ENCODE assay signal across 1 cellular context in the genomic region with DNA sequence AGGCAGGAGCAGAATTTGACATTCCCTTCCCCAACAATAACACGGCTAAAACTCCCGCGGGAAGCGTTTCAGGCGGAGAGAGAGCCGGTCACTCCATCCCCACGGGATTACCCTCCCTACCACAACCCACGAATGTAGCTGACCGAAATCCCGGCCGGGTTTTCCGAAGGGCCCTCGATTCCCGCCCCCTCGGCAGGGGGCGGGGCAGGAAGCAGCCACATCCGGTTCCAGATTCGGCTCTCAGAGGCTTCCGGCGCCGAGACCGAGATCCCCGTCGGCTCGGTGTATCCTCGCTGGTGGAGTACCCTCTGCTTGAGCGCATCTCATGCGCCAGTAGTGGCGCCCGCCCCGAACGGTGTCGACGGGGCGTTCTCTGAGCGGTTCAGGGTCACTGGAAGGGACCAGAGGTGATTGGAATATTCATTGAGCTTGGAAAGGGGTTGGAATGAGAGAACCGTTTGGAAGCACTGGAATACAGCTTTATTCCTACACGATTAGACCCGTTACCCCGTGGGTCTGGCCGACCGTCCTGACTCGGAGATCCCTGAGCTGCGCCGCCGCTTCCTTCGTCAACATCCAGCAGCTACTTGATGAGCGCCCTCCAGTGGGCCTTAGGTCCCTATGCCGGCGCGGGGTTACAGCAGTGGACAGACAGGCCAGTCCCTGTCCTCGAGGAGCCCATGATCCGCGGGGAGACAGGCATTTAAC.
TF ChIP-seq lines count a peak whose summit lies in the region.

No MANE protein-coding gene starts in this region.

TF ChIP-seq in HepG2, 621 proteins besides CTCF, POLR2A, EP300 and RAD21 (continued from another document and continues in another):
- TF ChIP-seq, protein P1, sequence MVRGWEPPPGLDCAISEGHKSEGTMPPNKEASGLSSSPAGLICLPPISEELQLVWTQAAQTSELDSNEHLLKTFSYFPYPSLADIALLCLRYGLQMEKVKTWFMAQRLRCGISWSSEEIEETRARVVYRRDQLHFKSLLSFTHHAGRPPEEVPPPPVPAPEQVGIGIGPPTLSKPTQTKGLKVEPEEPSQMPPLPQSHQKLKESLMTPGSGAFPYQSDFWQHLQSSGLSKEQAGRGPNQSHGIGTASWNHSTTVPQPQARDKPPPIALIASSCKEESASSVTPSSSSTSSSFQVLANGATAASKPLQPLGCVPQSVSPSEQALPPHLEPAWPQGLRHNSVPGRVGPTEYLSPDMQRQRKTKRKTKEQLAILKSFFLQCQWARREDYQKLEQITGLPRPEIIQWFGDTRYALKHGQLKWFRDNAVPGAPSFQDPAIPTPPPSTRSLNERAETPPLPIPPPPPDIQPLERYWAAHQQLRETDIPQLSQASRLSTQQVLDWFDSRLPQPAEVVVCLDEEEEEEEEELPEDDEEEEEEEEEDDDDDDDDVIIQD (CRISPR knock-in tag; IDR thresholded peaks at IDR 0.05; ENCODE audit: low read depth), result peak; percentile 28; the same call in 1 of the 2 replicates
- 0 out of 2 replicates have a peak, but pooled peaks have one; percentile 8 for TF ChIP-seq ZFYVE20 (CRISPR knock-in tag; IDR thresholded peaks at IDR 0.05; ENCODE audit: borderline replicate concordance, low read depth)
- TF ChIP-seq ZNF136 (CRISPR knock-in tag; IDR thresholded peaks at IDR 0.05; ENCODE audit: low read depth), result peak; percentile 80; the same call in 1 of the 2 replicates
- TF ChIP-seq CCDC6 (CRISPR knock-in tag; IDR thresholded peaks at IDR 0.05), result peak; percentile 75
- no peak for TF ChIP-seq ZNF773 (CRISPR knock-in tag; IDR thresholded peaks at IDR 0.05; ENCODE audit: borderline replicate concordance)
- TF ChIP-seq ZNF605 (CRISPR knock-in tag; IDR thresholded peaks at IDR 0.05), result peak; percentile 95
- peak; percentile 16 for TF ChIP-seq PHF5A (CRISPR knock-in tag; IDR thresholded peaks at IDR 0.05; ENCODE audit: low read depth, unreplicated experiment)
- peak; percentile 23 to 94; a peak in 3 of 4 replicates for TF ChIP-seq KLF16 (CRISPR knock-in tag; IDR thresholded peaks at IDR 0.05)
- TF ChIP-seq HCFC1 (IDR thresholded peaks at IDR 0.05; ENCODE audit: low read depth, low read length), result peak; percentile 55; the same call in 1 of the 2 replicates
- TF ChIP-seq E2F1 (CRISPR knock-in tag; IDR thresholded peaks at IDR 0.05), result peak; percentile 91
- TF ChIP-seq TGIF2 (CRISPR knock-in tag; IDR thresholded peaks at IDR 0.05), result peak; percentile 85
- TF ChIP-seq MLLT10 (CRISPR knock-in tag; IDR thresholded peaks at IDR 0.05), result no peak
- peak; percentile 99 for TF ChIP-seq POLR2G (IDR thresholded peaks at IDR 0.05; ENCODE audit: low read depth, low read length)
- TF ChIP-seq RBM22 (optimal IDR thresholded peaks at IDR 0.05; ENCODE audit: low read length), result peak; percentile 89
- TF ChIP-seq SOX13 (IDR thresholded peaks at IDR 0.05), result peak; percentile 35; the same call in 1 of the 2 replicates
- peak in 1 of 2 experiments; percentile 14; a peak in 1 of 4 replicates for TF ChIP-seq SOX13 (CRISPR knock-in tag; conservative IDR thresholded peaks at IDR 0.05 in 1 of 2, IDR thresholded peaks at IDR 0.05 in 1 of 2)
- TF ChIP-seq, protein P2, sequence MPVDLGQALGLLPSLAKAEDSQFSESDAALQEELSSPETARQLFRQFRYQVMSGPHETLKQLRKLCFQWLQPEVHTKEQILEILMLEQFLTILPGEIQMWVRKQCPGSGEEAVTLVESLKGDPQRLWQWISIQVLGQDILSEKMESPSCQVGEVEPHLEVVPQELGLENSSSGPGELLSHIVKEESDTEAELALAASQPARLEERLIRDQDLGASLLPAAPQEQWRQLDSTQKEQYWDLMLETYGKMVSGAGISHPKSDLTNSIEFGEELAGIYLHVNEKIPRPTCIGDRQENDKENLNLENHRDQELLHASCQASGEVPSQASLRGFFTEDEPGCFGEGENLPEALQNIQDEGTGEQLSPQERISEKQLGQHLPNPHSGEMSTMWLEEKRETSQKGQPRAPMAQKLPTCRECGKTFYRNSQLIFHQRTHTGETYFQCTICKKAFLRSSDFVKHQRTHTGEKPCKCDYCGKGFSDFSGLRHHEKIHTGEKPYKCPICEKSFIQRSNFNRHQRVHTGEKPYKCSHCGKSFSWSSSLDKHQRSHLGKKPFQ (CRISPR knock-in tag; IDR thresholded peaks at IDR 0.05; ENCODE audit: insufficient replicate concordance), result no peak
- TF ChIP-seq MBD4 (IDR thresholded peaks at IDR 0.05; ENCODE audit: borderline replicate concordance, low read length), result no peak; the same call in 1 of the 2 replicates
- TF ChIP-seq ZNF572 (CRISPR knock-in tag; IDR thresholded peaks at IDR 0.05), result no peak
- peak; percentile 27; the same call in 1 of the 2 replicates for TF ChIP-seq NFKB2 (CRISPR knock-in tag; IDR thresholded peaks at IDR 0.05; ENCODE audit: borderline replicate concordance)
- TF ChIP-seq ZNF790 (CRISPR knock-in tag; IDR thresholded peaks at IDR 0.05; ENCODE audit: borderline replicate concordance), result no peak; the same call in 1 of the 2 replicates
- TF ChIP-seq CHD2 (IDR thresholded peaks at IDR 0.05; ENCODE audit: low read depth, low read length), result no peak
- peak; percentile 77 for TF ChIP-seq HOXA3 (CRISPR knock-in tag; IDR thresholded peaks at IDR 0.05)
- no peak for TF ChIP-seq ZBTB4 (CRISPR knock-in tag; IDR thresholded peaks at IDR 0.05; ENCODE audit: borderline replicate concordance)
- no peak for TF ChIP-seq MED13 (CRISPR knock-in tag; IDR thresholded peaks at IDR 0.05)
- peak; percentile 73 for TF ChIP-seq FOXO1 (CRISPR knock-in tag; IDR thresholded peaks at IDR 0.05)
- no peak for TF ChIP-seq JDP2 (CRISPR knock-in tag; IDR thresholded peaks at IDR 0.05; ENCODE audit: borderline replicate concordance)
- TF ChIP-seq ZSCAN22 (CRISPR knock-in tag; IDR thresholded peaks at IDR 0.05), result no peak
- TF ChIP-seq MIER2 (CRISPR knock-in tag; IDR thresholded peaks at IDR 0.05), result no peak; the same call in 1 of the 2 replicates
- no peak for TF ChIP-seq EHMT2 (IDR thresholded peaks at IDR 0.05; ENCODE audit: borderline replicate concordance, low read depth, low read length)
- peak; percentile 86; the same call in 1 of the 2 replicates for TF ChIP-seq SP4 (CRISPR knock-in tag; IDR thresholded peaks at IDR 0.05)
- peak; percentile 5; the same call in 1 of the 2 replicates for TF ChIP-seq ARNT2 (CRISPR knock-in tag; IDR thresholded peaks at IDR 0.05; ENCODE audit: low read depth)
- TF ChIP-seq PLRG1 (conservative IDR thresholded peaks at IDR 0.05), result no peak
- TF ChIP-seq THYN1 (CRISPR knock-in tag; IDR thresholded peaks at IDR 0.05; ENCODE audit: borderline replicate concordance, low read depth), result no peak
- 0 out of 2 replicates have a peak, but pooled peaks have one; percentile 38 for TF ChIP-seq POLR2AphosphoS2 (IDR thresholded peaks at IDR 0.05; ENCODE audit: low read depth, low read length)
- TF ChIP-seq HNF4A (CRISPR knock-in tag; IDR thresholded peaks at IDR 0.05), result peak; percentile 4; the same call in 1 of the 2 replicates
- no peak for TF ChIP-seq ZNF660 (CRISPR knock-in tag; IDR thresholded peaks at IDR 0.05; ENCODE audit: borderline replicate concordance, low read depth)
- TF ChIP-seq IRF1 (CRISPR knock-in tag; IDR thresholded peaks at IDR 0.05; ENCODE audit: low read depth), result no peak
- TF ChIP-seq TSC22D2 (CRISPR knock-in tag; IDR thresholded peaks at IDR 0.05; ENCODE audit: borderline replicate concordance), result peak; percentile 76; the same call in 1 of the 2 replicates
- TF ChIP-seq ZNF512B (CRISPR knock-in tag; IDR thresholded peaks at IDR 0.05; ENCODE audit: borderline replicate concordance), result no peak; the same call in 1 of the 2 replicates
- TF ChIP-seq MBNL3 (CRISPR knock-in tag; conservative IDR thresholded peaks at IDR 0.05), result no peak
- TF ChIP-seq, protein P3, sequence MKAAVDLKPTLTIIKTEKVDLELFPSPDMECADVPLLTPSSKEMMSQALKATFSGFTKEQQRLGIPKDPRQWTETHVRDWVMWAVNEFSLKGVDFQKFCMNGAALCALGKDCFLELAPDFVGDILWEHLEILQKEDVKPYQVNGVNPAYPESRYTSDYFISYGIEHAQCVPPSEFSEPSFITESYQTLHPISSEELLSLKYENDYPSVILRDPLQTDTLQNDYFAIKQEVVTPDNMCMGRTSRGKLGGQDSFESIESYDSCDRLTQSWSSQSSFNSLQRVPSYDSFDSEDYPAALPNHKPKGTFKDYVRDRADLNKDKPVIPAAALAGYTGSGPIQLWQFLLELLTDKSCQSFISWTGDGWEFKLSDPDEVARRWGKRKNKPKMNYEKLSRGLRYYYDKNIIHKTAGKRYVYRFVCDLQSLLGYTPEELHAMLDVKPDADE (CRISPR knock-in tag; IDR thresholded peaks at IDR 0.05), result peak; percentile 24; the same call in 1 of the 2 replicates
- peak; percentile 60 for TF ChIP-seq STAG1 (CRISPR knock-in tag; IDR thresholded peaks at IDR 0.05)
- TF ChIP-seq, protein P4, sequence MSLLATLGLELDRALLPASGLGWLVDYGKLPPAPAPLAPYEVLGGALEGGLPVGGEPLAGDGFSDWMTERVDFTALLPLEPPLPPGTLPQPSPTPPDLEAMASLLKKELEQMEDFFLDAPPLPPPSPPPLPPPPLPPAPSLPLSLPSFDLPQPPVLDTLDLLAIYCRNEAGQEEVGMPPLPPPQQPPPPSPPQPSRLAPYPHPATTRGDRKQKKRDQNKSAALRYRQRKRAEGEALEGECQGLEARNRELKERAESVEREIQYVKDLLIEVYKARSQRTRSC (CRISPR knock-in tag; IDR thresholded peaks at IDR 0.05; ENCODE audit: low read depth), result no peak
- TF ChIP-seq ZFP62 (CRISPR knock-in tag; IDR thresholded peaks at IDR 0.05), result 0 out of 2 replicates have a peak, but pooled peaks have one; percentile 52
- TF ChIP-seq, protein P5, sequence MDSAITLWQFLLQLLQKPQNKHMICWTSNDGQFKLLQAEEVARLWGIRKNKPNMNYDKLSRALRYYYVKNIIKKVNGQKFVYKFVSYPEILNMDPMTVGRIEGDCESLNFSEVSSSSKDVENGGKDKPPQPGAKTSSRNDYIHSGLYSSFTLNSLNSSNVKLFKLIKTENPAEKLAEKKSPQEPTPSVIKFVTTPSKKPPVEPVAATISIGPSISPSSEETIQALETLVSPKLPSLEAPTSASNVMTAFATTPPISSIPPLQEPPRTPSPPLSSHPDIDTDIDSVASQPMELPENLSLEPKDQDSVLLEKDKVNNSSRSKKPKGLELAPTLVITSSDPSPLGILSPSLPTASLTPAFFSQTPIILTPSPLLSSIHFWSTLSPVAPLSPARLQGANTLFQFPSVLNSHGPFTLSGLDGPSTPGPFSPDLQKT (CRISPR knock-in tag; IDR thresholded peaks at IDR 0.05; ENCODE audit: borderline replicate concordance), result peak; percentile 60; the same call in 1 of the 2 replicates
- peak; percentile 88 for TF ChIP-seq XBP1 (CRISPR knock-in tag; IDR thresholded peaks at IDR 0.05)
- TF ChIP-seq ZNF775 (CRISPR knock-in tag; IDR thresholded peaks at IDR 0.05; ENCODE audit: borderline replicate concordance), result no peak; the same call in 1 of the 2 replicates
